Comparison of ENCODE assay signal across 12 cellular contexts in the genomic region with DNA sequence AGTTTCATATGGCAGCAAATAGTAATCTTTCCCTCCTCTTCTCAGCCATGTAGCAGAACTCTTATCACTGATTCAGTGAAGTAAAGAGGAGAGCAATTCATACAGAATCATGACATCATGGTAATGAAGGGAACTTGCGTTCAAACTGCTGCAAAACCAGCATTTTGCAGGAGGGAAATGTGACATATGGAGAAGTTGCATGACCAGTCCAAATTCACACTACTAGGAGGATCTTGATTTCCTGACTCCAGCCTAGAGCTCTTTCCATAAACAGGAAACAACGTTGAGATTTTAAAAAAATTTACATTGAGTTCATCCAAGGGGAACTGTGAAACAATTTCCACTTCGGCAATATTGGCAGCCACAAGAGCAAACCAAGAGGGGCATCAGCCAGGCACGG.
A peak's percentile ranks its signal among the peaks of the same experiment; 100 is the strongest.
DNase-seq lines count a peak whose midpoint lies in the region; ATAC-seq, FAIRE-seq and TF ChIP-seq lines count a peak whose summit lies in the region.
"Had no signal": no experiment of that assay in that cellular context is flagged by ENCODE, and none has a peak within 500 bp of the region (broad histone marks: within the 10 kb centered on the region; RNA-seq: fewer than 3 reads in every experiment).

No MANE protein-coding gene starts in this region.

- H3K9ac ChIP-seq in endothelial cell of umbilical vein (replicated peaks; ENCODE audit: extremely low read depth, insufficient read depth, low read length): no peak overlapping the region

- no peaks in the 10 kb centered on the region for H3K4me1 Mint-ChIP-seq in activated naive CD4-positive, alpha-beta T cell treated with anti-CD3 and anti-CD28 coated beads for 36 hours (ENCODE audit: low read depth)

- CTCF ChIA-PET in HEK293 (lab: Yijun Ruan, JAX): interaction anchor here (1.2 to 1.8 kb wide), 3 partner anchors 19 to 22 kb away, joined by 3 to 12 read pairs (median 6); no protein-coding TSS in a partner anchor
- CTCF ChIA-PET in endothelial cell of umbilical vein (lab: Charles Lee): interaction anchor here (1.0 kb wide), 1 partner anchor 22 kb away, joined by 4 read pairs; no protein-coding TSS in a partner anchor
- CTCF ChIA-PET in activated naive CD4-positive, alpha-beta T cell treated with anti-CD3 and anti-CD28 coated beads for 36 hours (lab: Charles Lee): interaction anchor here (1.0 kb wide), 1 partner anchor 22 kb away, joined by 5 read pairs; no protein-coding TSS in a partner anchor

- no peak overlapping the region for H3K27ac ChIP-seq in HEK293 (ENCODE audit: extremely low read depth, low read depth, low read length)
- no peak overlapping the region for H3K27ac ChIP-seq in endothelial cell of umbilical vein (ENCODE audit: insufficient read depth, low read depth, low read length)
- H3K27ac ChIP-seq in right lobe of liver: no peak overlapping the region
- H3K27ac ChIP-seq in upper lobe of right lung: no peak overlapping the region
- H3K27ac ChIP-seq: A549 had no signal

- no peak overlapping the region for H3K4me2 ChIP-seq in endothelial cell of umbilical vein (ENCODE audit: insufficient read depth, low read length)
- H3K4me2 ChIP-seq: A549 had no signal

- TF ChIP-seq POLR2A in endothelial cell of umbilical vein (IDR thresholded peaks at IDR 0.05; ENCODE audit: low read depth, low read length) (no peak), right lobe of liver (IDR thresholded peaks at IDR 0.05) (no peak)

- H4K20me1 ChIP-seq in endothelial cell of umbilical vein (replicated peaks; ENCODE audit: control insufficient read depth, extremely low read depth, insufficient read depth, low read length): no peaks in the 10 kb centered on the region

- H3K4me3 ChIP-seq in HEK293 (ENCODE audit: low read depth, low read length) (no peak overlapping the region), endothelial cell of umbilical vein (replicated peaks in 1 of 3; ENCODE audit: insufficient read depth in 1 of 3, low read depth in 1 of 3, low read length in 3 of 3) (no peak overlapping the region), right lobe of liver (no peak overlapping the region), upper lobe of right lung (no peak overlapping the region)
- H3K4me3 ChIP-seq: A549 had no signal

- H3K27me3 Mint-ChIP-seq in activated naive CD4-positive, alpha-beta T cell treated with anti-CD3 and anti-CD28 coated beads for 36 hours (ENCODE audit: low read depth): no peaks in the 10 kb centered on the region
- H3K27me3 Mint-ChIP-seq: CD4-positive, CD25-positive, alpha-beta regulatory T cell had no signal

- no peak for TF ChIP-seq CTCF in HEK293 (tag by site-specific recombination; IDR thresholded peaks at IDR 0.05)
- TF ChIP-seq CTCF in endothelial cell of umbilical vein (IDR thresholded peaks at IDR 0.05; ENCODE audit: extremely low read depth in 1 of 2, insufficient read depth in 1 of 2, low read depth in 1 of 2, low read length in 2 of 2): no peak
- no peak for TF ChIP-seq CTCF in right lobe of liver (IDR thresholded peaks at IDR 0.05)
- TF ChIP-seq CTCF in upper lobe of right lung (IDR thresholded peaks at IDR 0.05): no peak

- intact Hi-C loops in endothelial cell of umbilical vein (cut with micrococcal nuclease): no loop called here
- intact Hi-C loops in right lobe of liver (cut with DNase I): no loop called here
- intact Hi-C loops in upper lobe of right lung (cut with DNase I): no loop called here
- intact Hi-C loops in activated naive CD4-positive, alpha-beta T cell treated with anti-CD3 and anti-CD28 coated beads for 36 hours (cut with micrococcal nuclease): no loop called here

- WGBS in right lobe of liver (ENCODE audit: insufficient coverage, low coverage, low lambda C conversion rate, missing lambda C conversion rate): 35% methylated on average over 4 of the region's 4 CpGs

- H3K27me3 ChIP-seq in endothelial cell of umbilical vein (ENCODE audit: control insufficient read depth in 2 of 2, insufficient read depth in 2 of 2, low read length in 2 of 2): no peaks in the 10 kb centered on the region
- no peaks in the 10 kb centered on the region for H3K27me3 ChIP-seq in right lobe of liver
- no peaks in the 10 kb centered on the region for H3K27me3 ChIP-seq in upper lobe of right lung

- H3K9me1 ChIP-seq in endothelial cell of umbilical vein (replicated peaks; ENCODE audit: control insufficient read depth, extremely low read depth, insufficient read depth, low read length): no peaks in the 10 kb centered on the region

- H3K36me3 ChIP-seq in HEK293 (ENCODE audit: control insufficient read depth in 2 of 2, insufficient read depth in 1 of 2, low read length in 2 of 2) (peaks cover 0 to 4% of the 10 kb centered on the region in 2 experiments; a peak in 1 of 3 replicates), endothelial cell of umbilical vein (ENCODE audit: control insufficient read depth in 2 of 2, extremely low read depth in 1 of 2, insufficient read depth in 2 of 2, low read length in 2 of 2) (no peaks in the 10 kb centered on the region), right lobe of liver (no peaks in the 10 kb centered on the region), upper lobe of right lung (no peaks in the 10 kb centered on the region)

- H3K9me3 Mint-ChIP-seq in activated naive CD4-positive, alpha-beta T cell treated with anti-CD3 and anti-CD28 coated beads for 36 hours: peaks cover 3% of the 10 kb centered on the region

- peak; percentile 33 for FAIRE-seq in endothelial cell of umbilical vein (lab: Jason Lieb, UNC)
- FAIRE-seq: A549, HTR-8/SVneo had no signal

- dilution Hi-C loops in endothelial cell of umbilical vein (cut with MboI; ENCODE audit: extremely low pct_ligation_motif_present, low sequenced_read_pairs): no loop called here

- no peak overlapping the region for H2AFZ ChIP-seq in endothelial cell of umbilical vein (ENCODE audit: low read depth, low read length)

- H3K9me3 ChIP-seq in HEK293 (ENCODE audit: control insufficient read depth, insufficient read depth, low read depth, low read length): no peaks in the 10 kb centered on the region
- no peaks in the 10 kb centered on the region for H3K9me3 ChIP-seq in endothelial cell of umbilical vein (replicated peaks; ENCODE audit: control insufficient read depth, insufficient read depth, low read length)
- no peaks in the 10 kb centered on the region for H3K9me3 ChIP-seq in right lobe of liver
- H3K9me3 ChIP-seq in upper lobe of right lung: no peaks in the 10 kb centered on the region
- H3K9me3 ChIP-seq: A549 had no signal

- no peaks in the 10 kb centered on the region for H3K79me2 ChIP-seq in endothelial cell of umbilical vein (ENCODE audit: control insufficient read depth, insufficient read depth, low read length)

- H3K4me3 Mint-ChIP-seq in activated naive CD4-positive, alpha-beta T cell treated with anti-CD3 and anti-CD28 coated beads for 36 hours: no peak overlapping the region
- H3K4me3 Mint-ChIP-seq: CD4-positive, CD25-positive, alpha-beta regulatory T cell had no signal

- peak; percentile 21 to 61 (median 47) for ATAC-seq in right lobe of liver
- peak; percentile 33 for ATAC-seq in upper lobe of right lung
- ATAC-seq: A549 had no signal

- no peak overlapping the region for H3K27ac Mint-ChIP-seq in activated naive CD4-positive, alpha-beta T cell treated with anti-CD3 and anti-CD28 coated beads for 36 hours
- H3K27ac Mint-ChIP-seq: CD4-positive, CD25-positive, alpha-beta regulatory T cell had no signal

- DNase-seq in endothelial cell of umbilical vein (ENCODE audit: low read depth, low spot score): no peak
- no peak for DNase-seq in right lobe of liver
- no peak for DNase-seq in upper lobe of right lung
- no peak for DNase-seq in activated naive CD4-positive, alpha-beta T cell treated with anti-CD3 and anti-CD28 coated beads for 36 hours
- DNase-seq in SW480 (ENCODE audit: low spot score): no peak
- no peak for DNase-seq in stimulated activated CD4-positive, alpha-beta T cell treated with anti-CD3 and anti-CD28 coated beads, Interleukin-15, amount 100 ng/mL, for 24 hours
- DNase-seq: CD4-positive, CD25-positive, alpha-beta regulatory T cell; DMS 273 treated with DMSO at 0.1 percent for 48 hours; HCEC 1CT had no signal

- BruUV-seq in endothelial cell of umbilical vein (replicated peaks; lab: Mats Ljungman, UMichigan): no TSS peak

- H3K36me3 Mint-ChIP-seq in activated naive CD4-positive, alpha-beta T cell treated with anti-CD3 and anti-CD28 coated beads for 36 hours (ENCODE audit: low read depth): peaks cover 19% of the 10 kb centered on the region

- H3K4me1 ChIP-seq in HEK293 (ENCODE audit: control insufficient read depth, insufficient read depth, low read length) (no peaks in the 10 kb centered on the region), endothelial cell of umbilical vein (ENCODE audit: control insufficient read depth, extremely low read depth, insufficient read depth, low read length) (no peaks in the 10 kb centered on the region), right lobe of liver (peaks cover 0 to 2% (median under 1%) of the 10 kb centered on the region in 4 donors), upper lobe of right lung (no peaks in the 10 kb centered on the region)
- H3K4me1 ChIP-seq: A549 had no signal

- POLR2A ChIA-PET in HEK293 (lab: Yijun Ruan, JAX) (no interaction called here), endothelial cell of umbilical vein (lab: Charles Lee) (no interaction called here)

TF ChIP-seq in HEK293, 187 proteins besides CTCF, POLR2A, EP300 and RAD21 (continues in another document):
- no peak for TF ChIP-seq ZFP69B (tag by site-specific recombination; IDR thresholded peaks at IDR 0.05)

TF ChIP-seq in endothelial cell of umbilical vein, 7 proteins besides CTCF, POLR2A, EP300 and RAD21:
- TF ChIP-seq FOS (IDR thresholded peaks at IDR 0.05; ENCODE audit: borderline replicate concordance, insufficient read depth, low read length): no peak
- no peak for TF ChIP-seq JUN (IDR thresholded peaks at IDR 0.05; ENCODE audit: borderline replicate concordance, insufficient read depth, insufficient read length, low read depth)
- no peak for TF ChIP-seq POLR2AphosphoS5 (IDR thresholded peaks at IDR 0.05; ENCODE audit: insufficient read depth, low read depth, low read length)
- no peak for TF ChIP-seq EZH2 (IDR thresholded peaks at IDR 0.05; ENCODE audit: borderline replicate concordance, low read depth, low read length, severe bottlenecking)
- no peak for TF ChIP-seq GATA2 (IDR thresholded peaks at IDR 0.05; ENCODE audit: insufficient read depth, insufficient read length, low read depth, low read length)
- TF ChIP-seq, protein P1, sequence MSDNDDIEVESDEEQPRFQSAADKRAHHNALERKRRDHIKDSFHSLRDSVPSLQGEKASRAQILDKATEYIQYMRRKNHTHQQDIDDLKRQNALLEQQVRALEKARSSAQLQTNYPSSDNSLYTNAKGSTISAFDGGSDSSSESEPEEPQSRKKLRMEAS (IDR thresholded peaks at IDR 0.05; ENCODE audit: insufficient read depth, insufficient read length): no peak
- no peak for TF ChIP-seq MYC (IDR thresholded peaks at IDR 0.05; ENCODE audit: low read depth, low read length)
